Comparison of ENCODE assay signal across 8 cellular contexts in the genomic region with DNA sequence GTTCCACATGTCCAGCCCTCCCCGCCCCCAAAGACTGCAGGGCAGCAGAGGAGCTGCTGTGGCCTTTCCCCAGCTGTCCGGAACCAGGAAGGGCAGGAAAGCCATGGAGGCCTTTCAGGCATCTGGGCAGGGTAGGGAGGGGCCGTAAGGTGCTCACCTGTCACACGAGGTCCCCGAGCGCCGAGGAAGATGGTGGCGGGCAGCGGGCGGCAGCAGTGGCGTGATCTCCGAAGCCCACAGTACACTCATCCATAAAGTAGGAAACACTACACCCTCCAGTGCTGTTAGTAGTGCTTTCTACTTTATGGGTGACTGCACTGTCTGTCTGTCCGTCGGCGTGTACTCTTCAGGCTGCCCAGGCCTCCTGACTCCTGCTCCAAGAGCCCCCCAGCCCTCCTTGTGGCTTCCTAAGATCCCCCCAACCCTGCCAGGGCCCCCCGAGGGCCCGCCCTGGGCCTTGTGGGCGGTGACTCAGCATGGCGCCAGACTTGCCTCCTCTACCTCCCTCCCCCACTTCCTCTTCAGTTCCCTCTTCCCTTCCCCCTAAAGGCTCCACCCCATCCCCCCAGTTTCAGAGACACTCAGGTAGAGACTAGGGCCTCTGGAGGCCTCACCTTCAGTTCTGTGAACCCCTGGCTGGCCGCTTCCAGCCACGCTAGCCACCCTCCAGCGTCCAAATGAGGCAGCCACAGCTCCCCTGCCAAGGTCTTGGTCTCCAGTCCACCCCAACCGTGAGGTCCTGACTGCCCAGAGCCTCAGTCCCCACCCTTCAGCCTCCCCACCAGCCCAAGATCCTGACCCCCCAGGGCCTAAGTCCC. TPM values are rescaled to one million over a fixed set of nuclear protein-coding genes. Genes with fewer than 3 reads are reported as not detected.
A peak's percentile ranks its signal among the peaks of the same experiment; 100 is the strongest.
DNase-seq lines count a peak whose midpoint lies in the region; ATAC-seq and TF ChIP-seq lines count a peak whose summit lies in the region.
"Had no signal": no experiment of that assay in that cellular context is flagged by ENCODE, and none has a peak within 500 bp of the region (broad histone marks: within the 10 kb centered on the region; RNA-seq: fewer than 3 reads in every experiment).

No MANE protein-coding gene starts in this region.

- H3K27me3 Mint-ChIP-seq in activated T-helper 17 cell treated with anti-CD3 and anti-CD28 coated beads, Interleukin-2, amount 50 U/mL, for 72 hours, result no peaks in the 10 kb centered on the region

- H3K4me1 ChIP-seq in OCI-LY1 (ENCODE audit: insufficient read depth, low read length, severe bottlenecking) (peaks cover 64% of the 10 kb centered on the region), gastrocnemius medialis (peaks cover under 1 to 2% of the 10 kb centered on the region in 2 donors)

- H3K79me2 ChIP-seq in OCI-LY1 (ENCODE audit: insufficient read depth, low read length), result peaks cover 8% of the 10 kb centered on the region

- peak overlapping the region; percentile 99 for H3K9ac ChIP-seq in OCI-LY1 (ENCODE audit: low read length)

- peak overlapping the region; percentile 99 for H3K4me3 ChIP-seq in OCI-LY1 (ENCODE audit: low read depth, low read length, poor library complexity, severe bottlenecking)
- H3K4me3 ChIP-seq in gastrocnemius medialis, result peak overlapping the region in 2 of 4 donors; percentile 17 to 43

- peaks cover 100% of the 10 kb centered on the region for H3K36me3 Mint-ChIP-seq in activated T-helper 17 cell treated with anti-CD3 and anti-CD28 coated beads, Interleukin-2, amount 50 U/mL, for 72 hours (ENCODE audit: low read depth)

- in situ Hi-C loops in gastrocnemius medialis (cut with MboI; ENCODE audit: low sequenced_read_pairs in 4 of 4), result no loop called here

- DNase-seq in left colon, result peak; percentile 55 to 62
- peak; percentile 86 for DNase-seq in stimulated activated CD8-positive, alpha-beta memory T cell treated with anti-CD3 and anti-CD28 coated beads, Interleukin-4, amount 100 ng/mL, for 48 hours
- DNase-seq in gastrocnemius medialis, result no peak
- no peak for DNase-seq in NCI-H1930 (lab: John Stamatoyannopoulos, UW)

- TF ChIP-seq CTCF in OCI-LY1 (IDR thresholded peaks at IDR 0.05; ENCODE audit: low read length), result no peak
- no peak for TF ChIP-seq CTCF in gastrocnemius medialis (IDR thresholded peaks at IDR 0.05 in 4 of 5, conservative IDR thresholded peaks at IDR 0.05 in 1 of 5)

- no peaks in the 10 kb centered on the region for H3K9me2 ChIP-seq in OCI-LY1 (ENCODE audit: low read depth, low read length)

- H3K9me3 Mint-ChIP-seq in activated T-helper 17 cell treated with anti-CD3 and anti-CD28 coated beads, Interleukin-2, amount 50 U/mL, for 72 hours, result no peaks in the 10 kb centered on the region

- H3K27ac ChIP-seq in OCI-LY1 (ENCODE audit: low read depth, low read length, poor library complexity, severe bottlenecking) (peak overlapping the region; percentile 99), gastrocnemius medialis (peak overlapping the region in 2 of 4 donors; percentile 18 to 42)

- H3K27ac Mint-ChIP-seq in activated T-helper 17 cell treated with anti-CD3 and anti-CD28 coated beads, Interleukin-2, amount 50 U/mL, for 72 hours, result peak overlapping the region; percentile 100

- no peak for TF ChIP-seq POLR2A in gastrocnemius medialis (IDR thresholded peaks at IDR 0.05)

- peak overlapping the region; percentile 98 for H3K4me3 Mint-ChIP-seq in activated T-helper 17 cell treated with anti-CD3 and anti-CD28 coated beads, Interleukin-2, amount 50 U/mL, for 72 hours

- no peak for ATAC-seq in activated T-helper 17 cell treated with anti-CD3 and anti-CD28 coated beads, Interleukin-2, amount 50 U/mL, for 72 hours (replicated peaks)
- ATAC-seq in left colon (peak; percentile 8), HG02623 (IDR thresholded peaks at IDR 0.05; ENCODE audit: unreplicated experiment) (no peak), gastrocnemius medialis (no peak)

- intact Hi-C loops in left colon (cut with DNase I, micrococcal nuclease) (no loop called here), gastrocnemius medialis (cut with DNase I; ENCODE audit: low total_unique reads) (no loop called here)

- peaks cover 38% of the 10 kb centered on the region for H3F3A ChIP-seq in OCI-LY1 (ENCODE audit: insufficient read depth, low read length)

- no peaks in the 10 kb centered on the region for H4K20me1 ChIP-seq in OCI-LY1 (ENCODE audit: insufficient read depth, low read length)

- H3K4me1 Mint-ChIP-seq in activated T-helper 17 cell treated with anti-CD3 and anti-CD28 coated beads, Interleukin-2, amount 50 U/mL, for 72 hours, result peaks cover 32% of the 10 kb centered on the region

- H3K9me3 ChIP-seq in OCI-LY1 (ENCODE audit: low read length) (no peaks in the 10 kb centered on the region), gastrocnemius medialis (no peaks in the 10 kb centered on the region)

- no peak overlapping the region for H2AFZ ChIP-seq in OCI-LY1 (ENCODE audit: low read length)

- peak overlapping the region; percentile 97 for H3K4me2 ChIP-seq in OCI-LY1 (ENCODE audit: low read length)

- peaks cover 26% of the 10 kb centered on the region for H3K36me3 ChIP-seq in OCI-LY1 (ENCODE audit: insufficient read depth, low read length)
- H3K36me3 ChIP-seq in gastrocnemius medialis, result no peaks in the 10 kb centered on the region

- no peaks in the 10 kb centered on the region for H3K27me3 ChIP-seq in OCI-LY1 (ENCODE audit: insufficient read depth, low read length)
- peaks cover 3 to 17% (median 7%) of the 10 kb centered on the region in 3 donors for H3K27me3 ChIP-seq in gastrocnemius medialis

RNA-seq across cellular contexts. Expression of a gene that starts 2.6 kb away (rescaled TPM):
- total RNA-seq in activated T-helper 17 cell treated with anti-CD3 and anti-CD28 coated beads, Interleukin-2, amount 50 U/mL, for 72 hours, result 100 to 1,000 TPM in 1 of 2 donors, 10 to 100 TPM in 1; 97.2 to 107 TPM
- total RNA-seq in left colon (1 to 10 TPM; 6.1 to 7.9 TPM), gastrocnemius medialis (1 to 10 TPM in 2 of 4 donors, under 1 TPM in 2; 0.72 to 1.6 (median 1.0) TPM)
- total RNA-seq: pulmonary artery endothelial cell had no signal

RNA-seq across cellular contexts. Expression of a gene that starts 20.8 kb away (rescaled TPM):
- total RNA-seq in activated T-helper 17 cell treated with anti-CD3 and anti-CD28 coated beads, Interleukin-2, amount 50 U/mL, for 72 hours, result 100 to 1,000 TPM; 117 to 147 TPM
- total RNA-seq in left colon, result 10 to 100 TPM; 58.1 to 63.0 TPM
- total RNA-seq in gastrocnemius medialis, result 10 to 100 TPM; 39.6 to 49.0 (median 41.1) TPM

RNA-seq across cellular contexts. Expression of a gene that starts 50.5 kb away (rescaled TPM):
- 1 to 10 TPM; 1.2 to 2.0 TPM for total RNA-seq in activated T-helper 17 cell treated with anti-CD3 and anti-CD28 coated beads, Interleukin-2, amount 50 U/mL, for 72 hours
- total RNA-seq in left colon, result under 1 TPM in 1 of 2 donors, not detected in 1; 0.45 TPM
- under 1 TPM in 3 of 4 donors, not detected in 1; 0.18 to 0.32 (median 0.31) TPM for total RNA-seq in gastrocnemius medialis

Comparison
In these comparisons a context has a peak if more than half of its experiments do, and no peak if none do; other contexts are left out.
1. DNase-seq: peak in left colon (2 of 2) and stimulated activated CD8-positive, alpha-beta memory T cell treated with anti-CD3 and anti-CD28 coated beads, Interleukin-4, amount 100 ng/mL, for 48 hours (single experiment); none in gastrocnemius medialis (0 of 2) and NCI-H1930 (0 of 2).
2. RNA of a gene that starts 2.6 kb away (total RNA-seq): 97.2 to 107 TPM in activated T-helper 17 cell treated with anti-CD3 and anti-CD28 coated beads, Interleukin-2, amount 50 U/mL, for 72 hours; 6.1 to 7.9 TPM in left colon and 0.72 to 1.6 TPM in gastrocnemius medialis; every median in the first group is over 10 times any median in the second.